Comparison of ENCODE assay signal across 9 cellular contexts in the genomic region with DNA sequence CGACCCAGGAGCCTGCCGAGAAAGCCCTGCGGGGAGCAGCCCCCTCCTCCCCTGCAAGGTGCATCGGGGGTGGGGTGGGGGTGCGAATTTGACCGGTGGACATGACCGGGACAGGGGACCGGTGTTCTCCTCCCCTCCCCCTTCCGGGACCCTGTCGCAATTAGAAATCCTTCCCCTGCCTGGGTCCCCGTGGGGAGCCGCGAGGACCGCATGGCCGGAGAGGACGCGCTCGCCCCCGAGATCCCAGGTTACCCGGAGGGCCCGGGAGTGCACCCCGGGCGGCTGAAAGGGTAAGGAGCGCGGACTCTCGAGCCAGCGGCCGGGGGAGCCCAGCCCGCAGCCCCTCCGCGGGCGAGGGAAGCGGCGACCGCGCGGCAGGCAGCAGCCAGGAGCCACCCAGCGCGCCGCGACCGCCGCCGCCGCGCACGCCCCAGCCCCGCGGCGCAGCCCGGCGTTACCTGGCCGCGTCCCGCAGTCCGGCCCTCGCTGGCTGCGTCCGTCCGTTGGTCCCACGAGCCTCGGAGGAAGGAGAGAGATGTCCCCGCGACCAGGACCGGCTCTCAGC. TPM values are rescaled to one million over a fixed set of nuclear protein-coding genes. Genes with fewer than 3 reads are reported as not detected.
DNase-seq lines count a peak whose midpoint lies in the region; ATAC-seq and TF ChIP-seq lines count a peak whose summit lies in the region.
"Had no signal": no experiment of that assay in that cellular context is flagged by ENCODE, and none has a peak within 500 bp of the region (broad histone marks: within the 10 kb centered on the region; RNA-seq: fewer than 3 reads in every experiment).

No MANE protein-coding gene starts in this region.

- TF ChIP-seq POLR2A in GM18505 (IDR thresholded peaks at IDR 0.05; ENCODE audit: borderline replicate concordance, extremely low read depth, insufficient read depth, insufficient read length) = no peak

- H3K36me3 Mint-ChIP-seq in Calu3 (ENCODE audit: insufficient read depth, unreplicated experiment) (peaks cover 16% of the 10 kb centered on the region), chondrocyte (ENCODE audit: low read depth) (no peaks in the 10 kb centered on the region), mesothelial cell of epicardium (no peaks in the 10 kb centered on the region)

- no peaks in the 10 kb centered on the region for H3K27me3 Mint-ChIP-seq in Calu3 (ENCODE audit: unreplicated experiment)
- H3K27me3 Mint-ChIP-seq in chondrocyte (ENCODE audit: low read depth) = peaks cover 36% of the 10 kb centered on the region
- H3K27me3 Mint-ChIP-seq in mesothelial cell of epicardium (ENCODE audit: low read depth) = peaks cover 88% of the 10 kb centered on the region

- ATAC-seq in HG02571 (IDR thresholded peaks at IDR 0.05; ENCODE audit: unreplicated experiment) = peak; percentile 3
- ATAC-seq in GM18505 (IDR thresholded peaks at IDR 0.05; ENCODE audit: unreplicated experiment) = no peak

- H3K9me3 Mint-ChIP-seq in Calu3 (ENCODE audit: low read depth, unreplicated experiment) (peaks cover 2% of the 10 kb centered on the region), chondrocyte (ENCODE audit: low read depth) (no peaks in the 10 kb centered on the region), mesothelial cell of epicardium (no peaks in the 10 kb centered on the region)

- intact Hi-C loops in Calu3 (cut with micrococcal nuclease; ENCODE audit: unreplicated experiment) = loop anchor here (10.0 kb wide), 1 partner anchor 600 kb away; no protein-coding TSS in a partner anchor

- DNase-seq in Calu3 (no peak), chondrocyte (ENCODE audit: low spot score) (no peak), mesothelial cell of epicardium (ENCODE audit: low spot score in 2 of 2, unreplicated experiment in 2 of 2) (peak in 1 of 2 experiments; percentile 45), NCI-H526 (lab: John Stamatoyannopoulos, UW) (no peak)
- DNase-seq in effector CD4-positive, alpha-beta T cell = no peak
- DNase-seq in activated naive CD4-positive, alpha-beta T cell (lab: John Stamatoyannopoulos, UW) = no peak

- TF ChIP-seq CTCF in Calu3 (IDR thresholded peaks at IDR 0.05; ENCODE audit: unreplicated experiment) = no peak
- TF ChIP-seq CTCF in chondrocyte (IDR thresholded peaks at IDR 0.05) = no peak
- TF ChIP-seq CTCF in mesothelial cell of epicardium (IDR thresholded peaks at IDR 0.05; ENCODE audit: unreplicated experiment) = no peak

- peak overlapping the region; percentile 72 for H3K4me3 Mint-ChIP-seq in Calu3 (ENCODE audit: low read depth, unreplicated experiment)
- H3K4me3 Mint-ChIP-seq in chondrocyte (ENCODE audit: unreplicated experiment) = peak overlapping the region; percentile 75
- H3K4me3 Mint-ChIP-seq in mesothelial cell of epicardium = peak overlapping the region; percentile 63

- no TSS peak for BruUV-seq in Calu3 (replicated peaks; lab: Mats Ljungman, UMichigan)

- CTCF ChIA-PET in Calu3 (lab: Charles Lee) = no interaction called here

- H3K4me1 Mint-ChIP-seq in Calu3 (ENCODE audit: low read depth, unreplicated experiment) (peaks cover 18% of the 10 kb centered on the region), chondrocyte (ENCODE audit: low read depth) (peaks cover 23% of the 10 kb centered on the region), mesothelial cell of epicardium (peaks cover 11% of the 10 kb centered on the region)

- no peak overlapping the region for H3K27ac Mint-ChIP-seq in Calu3 (ENCODE audit: unreplicated experiment)
- no peak overlapping the region for H3K27ac Mint-ChIP-seq in chondrocyte (ENCODE audit: unreplicated experiment)
- H3K27ac Mint-ChIP-seq in mesothelial cell of epicardium = no peak overlapping the region
- H3K27ac Mint-ChIP-seq: CD14-positive monocyte had no signal

RNA-seq across cellular contexts. Expression of gene DLGAP1, which starts 0.5 kb away (rescaled TPM):
- 3.2 and 9.0 TPM in 2 replicates for total RNA-seq in Calu3 (2022)
- 6.0 to 11.6 TPM (median 7.7 TPM) in 3 replicates for total RNA-seq in chondrocyte
- total RNA-seq in mesothelial cell of epicardium = 4.6 to 5.1 TPM (median 4.9 TPM) in 3 replicates
